Comparison of ENCODE assay signal across 1 cellular context in genomic region chr15:71629147-71629760, GRCh38.
TF ChIP-seq lines count a peak whose summit lies in the region.

No MANE protein-coding gene starts in this region.

TF ChIP-seq in H1, 55 proteins besides CTCF, POLR2A, EP300 and RAD21:
- no peak for TF ChIP-seq TAF1 (IDR thresholded peaks at IDR 0.05; ENCODE audit: low read depth, low read length)
- TF ChIP-seq KDM1A (IDR thresholded peaks at IDR 0.05; ENCODE audit: borderline replicate concordance, low read length): no peak
- no peak for TF ChIP-seq SP4 (IDR thresholded peaks at IDR 0.05; ENCODE audit: low read length)
- TF ChIP-seq SAP30 (IDR thresholded peaks at IDR 0.05; ENCODE audit: insufficient read depth, insufficient replicate concordance, low read length): no peak
- no peak for TF ChIP-seq NRF1 (IDR thresholded peaks at IDR 0.05; ENCODE audit: low read depth, low read length)
